In the genomic region with DNA sequence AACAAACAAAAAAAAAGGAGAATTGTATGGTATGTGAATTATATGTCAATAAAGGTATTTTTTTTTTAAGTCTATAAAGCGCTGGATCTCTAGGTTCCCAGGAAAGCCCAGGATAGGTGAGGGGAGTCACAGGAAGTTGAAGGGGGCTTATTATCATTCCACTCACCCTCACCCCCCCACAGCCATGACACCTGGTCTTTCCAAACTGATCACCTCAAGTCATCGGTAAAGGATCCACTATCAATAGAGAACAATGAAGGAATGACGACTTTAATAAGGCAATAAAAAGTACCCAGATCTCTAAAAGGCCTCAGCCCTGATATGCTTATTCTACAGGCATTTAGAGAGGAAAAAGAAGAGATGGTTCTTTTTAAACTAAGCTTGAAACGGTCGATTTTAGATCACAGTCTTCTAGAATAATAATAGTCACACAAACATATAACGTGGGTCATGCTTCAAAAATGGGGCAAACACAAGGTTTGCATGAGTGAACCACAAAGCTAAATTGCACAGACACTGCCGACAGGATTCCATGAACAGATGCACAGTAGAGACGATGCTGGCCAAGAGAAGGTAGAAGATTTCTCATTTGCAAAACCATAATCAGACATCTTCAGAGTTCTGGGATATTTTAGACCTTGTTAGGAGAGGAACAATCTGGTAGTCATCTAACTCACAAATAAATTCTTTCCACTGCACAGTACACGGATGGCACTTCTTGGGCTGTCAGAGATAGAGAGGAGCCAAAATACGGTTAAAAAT, we compare ENCODE assay signal across 10 cellular contexts. TPM values are rescaled to one million over a fixed set of nuclear protein-coding genes. Genes with fewer than 3 reads are reported as not detected.
A peak's percentile ranks its signal among the peaks of the same experiment; 100 is the strongest.
DNase-seq lines count a peak whose midpoint lies in the region; ATAC-seq, FAIRE-seq and TF ChIP-seq lines count a peak whose summit lies in the region.
"Had no signal": no experiment of that assay in that cellular context is flagged by ENCODE, and none has a peak within 500 bp of the region (broad histone marks: within the 10 kb centered on the region; RNA-seq: fewer than 3 reads in every experiment).

No MANE protein-coding gene starts in this region.

- peak overlapping the region; percentile 48 for H3K4me2 ChIP-seq in SU-DHL-6 (ENCODE audit: low read depth, low read length, poor library complexity, severe bottlenecking)
- H3K4me2 ChIP-seq: BLaER1 had no signal

- H3K9me3 Mint-ChIP-seq in osteocyte (ENCODE audit: unreplicated experiment) (no peaks in the 10 kb centered on the region), T-cell (no peaks in the 10 kb centered on the region)

- TF ChIP-seq CTCF in AG04450 (IDR thresholded peaks at IDR 0.05; ENCODE audit: low read depth, low read length) = no peak
- no peak for TF ChIP-seq CTCF in SU-DHL-6 (IDR thresholded peaks at IDR 0.05; ENCODE audit: insufficient read depth, low read length, poor library complexity, severe bottlenecking)
- no peak for TF ChIP-seq CTCF in osteocyte (IDR thresholded peaks at IDR 0.05)
- TF ChIP-seq CTCF in pancreas (IDR thresholded peaks at IDR 0.05) = no peak

- CTCF ChIA-PET in AG04450 (lab: Charles Lee) (interaction anchor here (2.2 kb wide), 1 partner anchor 49 kb away, joined by 11 read pairs; no protein-coding TSS in a partner anchor), T-cell (lab: Charles Lee) (interaction anchor here in 1 of 2 donors (0.6 to 1.1 kb wide), 2 partner anchors 21 to 48 kb away, joined by 3 read pairs; a partner anchor contains a TSS)

- ATAC-seq in pancreas = no peak
- no peak for ATAC-seq in T-cell (replicated peaks in 1 of 4)

- H3K9me3 ChIP-seq in AG04450 (ENCODE audit: control insufficient read depth, insufficient read depth, low read length) (peaks cover 6% of the 10 kb centered on the region; the same call in 1 of the 2 replicates), SU-DHL-6 (ENCODE audit: insufficient read depth, low read length) (no peaks in the 10 kb centered on the region), pancreas (no peaks in the 10 kb centered on the region)
- H3K9me3 ChIP-seq: BLaER1 had no signal

- WGBS in pancreas, 2 donors = 83 to 87% methylated on average over 10 of the region's 10 CpGs

- peaks cover 96% of the 10 kb centered on the region for H3K79me2 ChIP-seq in SU-DHL-6 (ENCODE audit: insufficient read depth, low read length)

- peak overlapping the region; percentile 17 for H3K9ac ChIP-seq in SU-DHL-6 (ENCODE audit: low read length)
- H3K9ac ChIP-seq: BLaER1 had no signal

- H3K27ac ChIP-seq in AG04450 (ENCODE audit: low read depth, low read length) = peak overlapping the region; percentile 82
- peak overlapping the region; percentile 59 for H3K27ac ChIP-seq in SU-DHL-6 (ENCODE audit: low read depth, low read length)
- no peak overlapping the region for H3K27ac ChIP-seq in pancreas
- H3K27ac ChIP-seq: BLaER1 had no signal

- no peaks in the 10 kb centered on the region for H3F3A ChIP-seq in SU-DHL-6 (ENCODE audit: insufficient read depth)

- no peak overlapping the region for H2AFZ ChIP-seq in SU-DHL-6 (ENCODE audit: low read depth, low read length, severe bottlenecking)

- H3K4me3 Mint-ChIP-seq in osteocyte (ENCODE audit: unreplicated experiment) (peak overlapping the region; percentile 9), T-cell (no peak overlapping the region)

- H3K4me1 ChIP-seq in pancreas = peaks cover 0 to 7% (median 0%) of the 10 kb centered on the region in 3 donors

- intact Hi-C loops in pancreas (cut with DNase I) = no loop called here

- no peak for FAIRE-seq in pancreas (lab: Jason Lieb, UNC)

- DNase-seq in AG04450 (ENCODE audit: low read depth, low spot score) (no peak), globus pallidus (ENCODE audit: low spot score) (peak; percentile 54), osteocyte (ENCODE audit: extremely low spot score, unreplicated experiment) (no peak), pancreas (no peak), T-cell (no peak), pons (ENCODE audit: low spot score) (no peak), NCI-H1417 treated with DMSO at 0.1 percent for 48 hours (lab: John Stamatoyannopoulos, UW) (no peak)
- DNase-seq: NCI-H2171 had no signal

- H3K27me3 ChIP-seq in AG04450 (ENCODE audit: control insufficient read depth, insufficient read depth, low read length) = no peaks in the 10 kb centered on the region
- H3K27me3 ChIP-seq in SU-DHL-6 (ENCODE audit: low read length) = no peaks in the 10 kb centered on the region
- no peaks in the 10 kb centered on the region for H3K27me3 ChIP-seq in pancreas
- H3K27me3 ChIP-seq: BLaER1 had no signal

- POLR2A ChIA-PET in AG04450 (lab: Yijun Ruan, JAX) (interaction anchor here (1.7 to 2.1 kb wide), 2 partner anchors 18 to 49 kb away, joined by 6 to 8 read pairs; no protein-coding TSS in a partner anchor), T-cell (lab: Charles Lee) (no interaction called here)

- no peaks in the 10 kb centered on the region for H3K9me2 ChIP-seq in SU-DHL-6 (replicated peaks; ENCODE audit: insufficient read depth, low read length)

- H3K4me1 Mint-ChIP-seq in osteocyte (ENCODE audit: unreplicated experiment) (peaks cover 80% of the 10 kb centered on the region), T-cell (peaks cover 65 to 73% (median 68%) of the 10 kb centered on the region in 3 donors)

- peaks cover 44% of the 10 kb centered on the region for H3K36me3 Mint-ChIP-seq in osteocyte (ENCODE audit: unreplicated experiment)
- H3K36me3 Mint-ChIP-seq in T-cell = peaks cover 47% of the 10 kb centered on the region

- H3K27ac Mint-ChIP-seq in osteocyte (ENCODE audit: unreplicated experiment) (peak overlapping the region; percentile 98), T-cell (peak overlapping the region in 1 of 2 donors; percentile 56)

- H4K20me1 ChIP-seq in SU-DHL-6 (ENCODE audit: low read depth, low read length) = peaks cover 4% of the 10 kb centered on the region; the same call in 1 of the 2 replicates

- no peaks in the 10 kb centered on the region for H3K27me3 Mint-ChIP-seq in osteocyte (ENCODE audit: unreplicated experiment)
- H3K27me3 Mint-ChIP-seq in T-cell = no peaks in the 10 kb centered on the region

- H3K4me3 ChIP-seq in AG04450 (ENCODE audit: low read depth, low read length) = no peak overlapping the region
- H3K4me3 ChIP-seq in SU-DHL-6 (ENCODE audit: insufficient read depth, low read length, poor library complexity, severe bottlenecking) = no peak overlapping the region
- H3K4me3 ChIP-seq in pancreas = no peak overlapping the region
- H3K4me3 ChIP-seq: BLaER1 had no signal

- no peaks in the 10 kb centered on the region for H3K36me3 ChIP-seq in SU-DHL-6 (ENCODE audit: low read length)
- no peaks in the 10 kb centered on the region for H3K36me3 ChIP-seq in pancreas

RNA-seq across cellular contexts. Expression of a gene that starts 21.1 kb away (rescaled TPM):
- polyA plus RNA-seq in AG04450 (2011; rRNA removed) (20.3 and 23.1 TPM in 2 replicates), pancreas (10 to 100 TPM; 10.8 to 13.9 TPM)
- 30.3 and 30.6 TPM in 2 replicates for polyA minus RNA-seq in AG04450 (2011; rRNA and poly(A)+ RNA removed)
- total RNA-seq in osteocyte (96.5 and 111 TPM in 2 replicates), pancreas (10 to 100 TPM; 11.3 to 25.6 (median 18.5) TPM), T-cell (10 to 100 TPM; 39.6 to 68.9 (median 43.6) TPM)

Comparison
In these comparisons a context has a peak if more than half of its experiments do, and no peak if none do; other contexts are left out.
1. H3K27ac ChIP-seq: peak in AG04450 (single experiment) and SU-DHL-6 (single experiment); none in pancreas (0 of 4).